ENCODE assay signal across 30 cellular contexts in genomic region chr7:5286933-5287332, GRCh38.
"Had no signal": no experiment of that assay in that cellular context is flagged by ENCODE, and none has a peak within 500 bp of the region (broad histone marks: within the 10 kb centered on the region; RNA-seq: fewer than 3 reads in every experiment).

No MANE protein-coding gene starts in this region.

- H3K4me1 Mint-ChIP-seq: activated CD4-positive, alpha-beta memory T cell treated with anti-CD3 and anti-CD28 coated beads, Interleukin-2, amount 10 ng/mL, durations not matched to agents 7 days and 5 days; activated CD4-positive, alpha-beta T cell treated with anti-CD3 and anti-CD28 coated beads, Interleukin-2, amount 10 ng/mL, durations not matched to agents 7 days and 5 days; activated naive CD4-positive, alpha-beta T cell treated with anti-CD3 and anti-CD28 coated beads, Interleukin-2, amount 50 U/mL, for 24 hours; activated naive CD8-positive, alpha-beta T cell treated with anti-CD3 and anti-CD28 coated beads for 36 hours; activated naive CD8-positive, alpha-beta T cell treated with anti-CD3 and anti-CD28 coated beads, Interleukin-2, amount 50 U/mL, for 24 hours; activated T-helper 17 cell treated with anti-CD3 and anti-CD28 coated beads, Interleukin-2, amount 50 U/mL, for 72 hours had no signal

- ATAC-seq: activated naive CD8-positive, alpha-beta T cell treated with anti-CD3 and anti-CD28 coated beads, Interleukin-2, amount 50 U/mL, for 24 hours; activated T-helper 17 cell treated with anti-CD3 and anti-CD28 coated beads, Interleukin-2, amount 50 U/mL, for 72 hours; esophagus mucosa; gastrocnemius medialis had no signal

- H3K36me3 Mint-ChIP-seq: activated naive CD4-positive, alpha-beta T cell treated with anti-CD3 and anti-CD28 coated beads, Interleukin-2, amount 50 U/mL, for 24 hours; activated naive CD8-positive, alpha-beta T cell treated with anti-CD3 and anti-CD28 coated beads for 36 hours had no signal

- DNase-seq: activated CD4-positive, alpha-beta memory T cell treated with anti-CD3 and anti-CD28 coated beads, Interleukin-2, amount 10 ng/mL, durations not matched to agents 7 days and 5 days; activated CD4-positive, alpha-beta T cell treated with anti-CD3 and anti-CD28 coated beads for 1 hour; activated CD4-positive, alpha-beta T cell treated with anti-CD3 and anti-CD28 coated beads for 4 hours; activated CD4-positive, alpha-beta T cell treated with anti-CD3 and anti-CD28 coated beads, Interleukin-2, amount 10 ng/mL, durations not matched to agents 7 days and 5 days; activated CD4-positive, alpha-beta T cell treated with anti-CD3 and anti-CD28 coated beads, Interleukin-2, amount 50 U/mL, for 4 hours; activated CD8-positive, alpha-beta memory T cell treated with anti-CD3 and anti-CD28 coated beads, Interleukin-2, amount 50 U/mL, for 48 hours; activated effector memory CD4-positive, alpha-beta T cell treated with Interleukin-2 at 50 U/mL for 16 hours; activated gamma-delta T cell treated with Interleukin-2 at 50 U/mL for 16 hours; activated naive CD4-positive, alpha-beta T cell treated with Interleukin-2 at 50 U/mL for 16 hours; activated naive CD8-positive, alpha-beta T cell treated with anti-CD3 and anti-CD28 coated beads for 36 hours; activated naive CD8-positive, alpha-beta T cell treated with anti-CD3 and anti-CD28 coated beads, Interleukin-2, amount 50 U/mL, for 24 hours; activated T-cell treated with anti-CD3 and anti-CD28 coated beads for 4 hours; activated T-cell treated with anti-CD3 and anti-CD28 coated beads, Interleukin-2, amount 50 U/mL, for 24 hours; adrenal gland; amygdala; aorta; central memory CD4-positive, alpha-beta T cell; cerebellar nuclear complex; colonic mucosa; effector CD8-positive, alpha-beta T cell; foreskin fibroblast; gastrocnemius medialis; T-helper 2 cell had no signal

- H3K4me1 ChIP-seq: breast epithelium, colonic mucosa, gastrocnemius medialis had no signal

- H3K27me3 ChIP-seq: adrenal gland, breast epithelium, cardiac muscle cell, colonic mucosa had no signal

- H3K4me3 Mint-ChIP-seq: activated CD4-positive, alpha-beta memory T cell treated with anti-CD3 and anti-CD28 coated beads, Interleukin-2, amount 10 ng/mL, durations not matched to agents 7 days and 5 days; activated CD4-positive, alpha-beta T cell treated with anti-CD3 and anti-CD28 coated beads, Interleukin-2, amount 10 ng/mL, durations not matched to agents 7 days and 5 days; activated naive CD4-positive, alpha-beta T cell treated with anti-CD3 and anti-CD28 coated beads, Interleukin-2, amount 50 U/mL, for 24 hours; activated naive CD8-positive, alpha-beta T cell treated with anti-CD3 and anti-CD28 coated beads for 36 hours; activated naive CD8-positive, alpha-beta T cell treated with anti-CD3 and anti-CD28 coated beads, Interleukin-2, amount 50 U/mL, for 24 hours; activated T-cell treated with anti-CD3 and anti-CD28 coated beads, Interleukin-2, amount 50 U/mL, for 24 hours; activated T-helper 17 cell treated with anti-CD3 and anti-CD28 coated beads, Interleukin-2, amount 50 U/mL, for 72 hours; brain had no signal

- H3K27ac ChIP-seq: adrenal gland, breast epithelium, cardiac muscle cell, colonic mucosa, gastrocnemius medialis had no signal

- H3K9me3 Mint-ChIP-seq: activated CD4-positive, alpha-beta memory T cell treated with anti-CD3 and anti-CD28 coated beads, Interleukin-2, amount 10 ng/mL, durations not matched to agents 7 days and 5 days; activated CD4-positive, alpha-beta T cell treated with anti-CD3 and anti-CD28 coated beads, Interleukin-2, amount 10 ng/mL, durations not matched to agents 7 days and 5 days; activated naive CD4-positive, alpha-beta T cell treated with anti-CD3 and anti-CD28 coated beads, Interleukin-2, amount 50 U/mL, for 24 hours; activated naive CD8-positive, alpha-beta T cell treated with anti-CD3 and anti-CD28 coated beads for 36 hours; activated naive CD8-positive, alpha-beta T cell treated with anti-CD3 and anti-CD28 coated beads, Interleukin-2, amount 50 U/mL, for 24 hours; activated T-cell treated with anti-CD3 and anti-CD28 coated beads, Interleukin-2, amount 50 U/mL, for 24 hours; activated T-helper 17 cell treated with anti-CD3 and anti-CD28 coated beads, Interleukin-2, amount 50 U/mL, for 72 hours; brain had no signal

- H3K27ac Mint-ChIP-seq: activated CD4-positive, alpha-beta memory T cell treated with anti-CD3 and anti-CD28 coated beads, Interleukin-2, amount 10 ng/mL, durations not matched to agents 7 days and 5 days; activated CD4-positive, alpha-beta T cell treated with anti-CD3 and anti-CD28 coated beads, Interleukin-2, amount 10 ng/mL, durations not matched to agents 7 days and 5 days; activated naive CD4-positive, alpha-beta T cell treated with anti-CD3 and anti-CD28 coated beads, Interleukin-2, amount 50 U/mL, for 24 hours; activated naive CD8-positive, alpha-beta T cell treated with anti-CD3 and anti-CD28 coated beads for 36 hours; activated naive CD8-positive, alpha-beta T cell treated with anti-CD3 and anti-CD28 coated beads, Interleukin-2, amount 50 U/mL, for 24 hours; activated T-cell treated with anti-CD3 and anti-CD28 coated beads, Interleukin-2, amount 50 U/mL, for 24 hours; activated T-helper 17 cell treated with anti-CD3 and anti-CD28 coated beads, Interleukin-2, amount 50 U/mL, for 72 hours had no signal

- H3K4me3 ChIP-seq: adrenal gland, breast epithelium, cardiac muscle cell, colonic mucosa, gastrocnemius medialis had no signal

- H3K36me3 ChIP-seq: adrenal gland, breast epithelium, cardiac muscle cell, colonic mucosa, gastrocnemius medialis had no signal

- FAIRE-seq: endometrium had no signal

- H3K9me3 ChIP-seq: adrenal gland, breast epithelium, colonic mucosa, gastrocnemius medialis had no signal
